Comparison of ENCODE assay signal across 17 cellular contexts in genomic region chr2:120435671-120436459, GRCh38.
"Had no signal": no experiment of that assay in that cellular context is flagged by ENCODE, and none has a peak within 500 bp of the region (broad histone marks: within the 10 kb centered on the region; RNA-seq: fewer than 3 reads in every experiment).

No MANE protein-coding gene starts in this region.

- H3K4me3 Mint-ChIP-seq: dendritic cell treated with granulocyte-macrophage colony-stimulating factor and Interleukin-4, amounts not matched to agents 40 ng/mL and 50 ng/mL, for 4 days; natural killer cell treated with Interleukin-12 subunit alpha and Interleukin-12 subunit beta and Interleukin-15 and Interleukin-18, amount 100 ng/mL, for 72 hours; stimulated activated naive CD8-positive, alpha-beta T cell treated with anti-CD3 and anti-CD28 coated beads, Interleukin-15, amount 100 ng/mL, for 72 hours had no signal

- H3K36me3 Mint-ChIP-seq: natural killer cell treated with Interleukin-12 subunit alpha and Interleukin-12 subunit beta and Interleukin-15 and Interleukin-18, amount 100 ng/mL, for 72 hours had no signal

- H3K4me1 Mint-ChIP-seq: stimulated activated naive CD8-positive, alpha-beta T cell treated with anti-CD3 and anti-CD28 coated beads, Interleukin-15, amount 100 ng/mL, for 72 hours had no signal

- H3K9me3 Mint-ChIP-seq: dendritic cell treated with granulocyte-macrophage colony-stimulating factor and Interleukin-4, amounts not matched to agents 40 ng/mL and 50 ng/mL, for 4 days; natural killer cell treated with Interleukin-12 subunit alpha and Interleukin-12 subunit beta and Interleukin-15 and Interleukin-18, amount 100 ng/mL, for 72 hours; stimulated activated naive CD8-positive, alpha-beta T cell treated with anti-CD3 and anti-CD28 coated beads, Interleukin-15, amount 100 ng/mL, for 72 hours had no signal

- DNase-seq: activated CD4-positive, alpha-beta T cell treated with anti-CD3 and anti-CD28 coated beads, Interleukin-2, amount 50 U/mL, for 4 hours; activated effector memory CD4-positive, alpha-beta T cell treated with anti-CD3 and anti-CD28 coated beads, Interleukin-2, amount 50 U/mL, for 16 hours; activated naive CD4-positive, alpha-beta T cell treated with anti-CD3 and anti-CD28 coated beads, Interleukin-2, amount 50 U/mL, for 16 hours; cerebellar nuclear complex; effector memory CD4-positive, alpha-beta T cell; esophagus squamous epithelium; left cardiac atrium; mesendoderm; right cardiac atrium; stimulated activated CD4-positive, alpha-beta T cell treated with anti-CD3 and anti-CD28 coated beads, Interleukin-15, amount 100 ng/mL, for 24 hours; stimulated activated CD4-positive, alpha-beta T cell treated with anti-CD3 and anti-CD28 coated beads, Interleukin-2, amount 100 ng/mL, for 48 hours; stimulated activated naive CD8-positive, alpha-beta T cell treated with anti-CD3 and anti-CD28 coated beads, Interleukin-15, amount 100 ng/mL, for 72 hours; SW 1271; T-helper 2 cell; trophoblast cell had no signal

- H3K27ac Mint-ChIP-seq: dendritic cell treated with granulocyte-macrophage colony-stimulating factor and Interleukin-4, amounts not matched to agents 40 ng/mL and 50 ng/mL, for 4 days; natural killer cell treated with Interleukin-12 subunit alpha and Interleukin-12 subunit beta and Interleukin-15 and Interleukin-18, amount 100 ng/mL, for 72 hours; stimulated activated naive CD8-positive, alpha-beta T cell treated with anti-CD3 and anti-CD28 coated beads, Interleukin-15, amount 100 ng/mL, for 72 hours had no signal

- ATAC-seq: left cardiac atrium; natural killer cell treated with Interleukin-12 subunit alpha and Interleukin-12 subunit beta and Interleukin-15 and Interleukin-18, amount 100 ng/mL, for 72 hours; right cardiac atrium; stimulated activated naive CD8-positive, alpha-beta T cell treated with anti-CD3 and anti-CD28 coated beads, Interleukin-15, amount 100 ng/mL, for 72 hours had no signal
